ENCODE assay signal across 18 cellular contexts in the genomic region with DNA sequence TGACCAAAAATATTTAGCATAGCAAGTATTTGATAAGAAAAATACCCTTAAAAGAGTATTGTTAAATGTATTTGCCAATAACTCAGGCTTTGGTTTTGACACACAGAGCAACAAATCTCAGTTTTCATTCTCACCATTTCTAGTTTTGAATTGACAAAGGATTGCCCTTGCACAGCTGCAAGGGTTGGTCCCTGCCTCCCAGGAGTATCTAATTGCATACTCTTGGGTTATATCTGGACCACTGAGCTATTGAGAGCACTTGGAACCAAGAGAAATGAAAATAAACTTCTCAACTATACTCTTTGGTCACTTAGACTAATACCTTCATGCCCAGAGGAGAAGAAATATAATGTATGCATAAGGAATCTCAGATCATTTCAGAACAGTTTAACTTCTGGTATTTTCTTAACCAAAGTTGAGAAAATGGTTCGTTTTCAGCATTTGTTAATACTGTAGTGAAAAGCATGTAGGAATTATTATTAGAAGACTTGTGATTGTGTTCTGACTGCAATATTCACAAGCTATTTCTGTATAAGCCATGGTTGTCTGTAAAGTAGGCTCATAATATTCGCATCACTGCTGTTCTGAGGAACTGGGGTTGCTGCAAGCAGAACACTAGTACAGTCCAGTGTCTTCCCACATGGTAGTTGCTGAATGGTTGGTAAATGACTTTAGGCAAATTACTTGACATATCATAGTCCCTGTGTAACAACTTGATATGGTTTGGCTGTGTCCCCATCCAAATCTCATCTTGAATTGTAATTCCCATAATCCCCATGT. TPM values are rescaled to one million over a fixed set of nuclear protein-coding genes. Genes with fewer than 3 reads are reported as not detected.
DNase-seq lines count a peak whose midpoint lies in the region; ATAC-seq, FAIRE-seq and TF ChIP-seq lines count a peak whose summit lies in the region.
"Had no signal": no experiment of that assay in that cellular context is flagged by ENCODE, and none has a peak within 500 bp of the region (broad histone marks: within the 10 kb centered on the region; RNA-seq: fewer than 3 reads in every experiment).

No MANE protein-coding gene starts in this region.

- DNase-seq in DMS79 treated with DMSO at 0.1 percent for 48 hours (lab: John Stamatoyannopoulos, UW) (peak; percentile 79), K562 (ENCODE audit: extremely low read depth in 1 of 4, low spot score in 3 of 4) (no peak), RCC 7860 (ENCODE audit: low spot score) (no peak), HK-2 (ENCODE audit: unreplicated experiment) (no peak)
- DNase-seq: activated CD4-positive, alpha-beta T cell treated with anti-CD3 and anti-CD28 coated beads, Interleukin-2, amount 10 ng/mL, durations not matched to agents 24 days and 14 days; DND-41; H7; hippocampal formation; left colon; naive B cell; NCI-H524; retina; stimulated activated CD4-positive, alpha-beta T cell treated with anti-CD3 and anti-CD28 coated beads, Interleukin-2, amount 100 ng/mL, for 48 hours had no signal

- no peaks in the 10 kb centered on the region for H3K9me3 ChIP-seq in K562 (replicated peaks; ENCODE audit: control insufficient read depth, insufficient read depth, low read depth, low read length)
- H3K9me3 ChIP-seq: esophagus muscularis mucosa had no signal

- no peaks in the 10 kb centered on the region for H3K9me1 ChIP-seq in K562 (ENCODE audit: control insufficient read depth, insufficient read depth, low read length)

- ATAC-seq in GM18907 (IDR thresholded peaks at IDR 0.05; ENCODE audit: unreplicated experiment) (peak; percentile 51), HG02884 (IDR thresholded peaks at IDR 0.05; ENCODE audit: unreplicated experiment) (peak; percentile 54), K562 (peak; percentile 23; the same call in 1 of the 3 replicates), HG02678 (IDR thresholded peaks at IDR 0.05; ENCODE audit: unreplicated experiment) (no peak), HG03457 (IDR thresholded peaks at IDR 0.05; ENCODE audit: unreplicated experiment) (no peak)
- ATAC-seq: left colon had no signal

- no peak for TF ChIP-seq POLR2A in K562 (conservative IDR thresholded peaks at IDR 0.05)

- 66% methylated on average over 2 of the region's 2 CpGs for WGBS in K562 (ENCODE audit: insufficient coverage, low coverage, missing lambda C conversion rate)

- H3K4me3 ChIP-seq in K562, result no peak overlapping the region
- H3K4me3 ChIP-seq: esophagus muscularis mucosa had no signal

- no peak overlapping the region for H3K4me2 ChIP-seq in K562 (ENCODE audit: insufficient read depth, low read length)

- no peaks in the 10 kb centered on the region for H3K27me3 ChIP-seq in K562 (ENCODE audit: control insufficient read depth in 2 of 2, insufficient read depth in 2 of 2, low read length in 2 of 2)
- H3K27me3 ChIP-seq: esophagus muscularis mucosa had no signal

- in situ Hi-C loops in K562 (cut with MboI), result no loop called here

- FAIRE-seq in K562 (lab: Jason Lieb, UNC) (no peak), RCC 7860 (lab: Jason Lieb, UNC) (no peak)

- CTCF ChIA-PET in K562 (lab: Yijun Ruan, JAX; ENCODE audit: low intra/inter-chr PET ratio), result no interaction called here

- no peak for TF ChIP-seq EP300 in K562 (IDR thresholded peaks at IDR 0.05; ENCODE audit: low read length)

- no peak overlapping the region for H3K27ac ChIP-seq in K562 (ENCODE audit: extremely low read depth, low read depth, low read length)
- H3K27ac ChIP-seq: esophagus muscularis mucosa had no signal

- POLR2A ChIA-PET in K562 (lab: Yijun Ruan, JAX), result interaction anchor here (1.2 to 1.3 kb wide), 2 partner anchors 8 to 19 kb away, joined by 3 to 5 read pairs; partner anchors contain the start of genes C2CD3 and PPME1

- H3K36me3 ChIP-seq in K562 (ENCODE audit: control insufficient read depth, insufficient read depth, low read length), result peaks cover 57% of the 10 kb centered on the region

- H3K79me2 ChIP-seq in K562 (ENCODE audit: control insufficient read depth, insufficient read depth, low read length), result no peaks in the 10 kb centered on the region

- peaks cover 0 to 5% of the 10 kb centered on the region in 2 experiments; a peak in 2 of 5 replicates for H3K4me1 ChIP-seq in K562 (replicated peaks in 1 of 2; ENCODE audit: control insufficient read depth in 2 of 2, insufficient read depth in 2 of 2, low read length in 2 of 2)
- H3K4me1 ChIP-seq: esophagus muscularis mucosa had no signal

- H3K9ac ChIP-seq in K562 (ENCODE audit: insufficient read depth in 1 of 2, low read depth in 2 of 2, low read length in 2 of 2), result no peak overlapping the region

- no peak for TF ChIP-seq CTCF in K562 (IDR thresholded peaks at IDR 0.05 in 2 of 3, conservative IDR thresholded peaks at IDR 0.05 in 1 of 3; ENCODE audit: insufficient read depth in 2 of 3, low read depth in 1 of 3, low read length in 3 of 3)

- intact Hi-C loops in K562 (cut with micrococcal nuclease), result no loop called here

- no TSS peak for BruUV-seq in K562 (replicated peaks; lab: Mats Ljungman, UMichigan)

- H2AFZ ChIP-seq in K562 (ENCODE audit: low read depth, low read length), result no peak overlapping the region

- H4K20me1 ChIP-seq in K562 (replicated peaks; ENCODE audit: control insufficient read depth, insufficient read depth, low read length), result no peaks in the 10 kb centered on the region

- no peak for TF ChIP-seq RAD21 in K562 (CRISPR knock-in tag; conservative IDR thresholded peaks at IDR 0.05 in 1 of 2, IDR thresholded peaks at IDR 0.05 in 1 of 2)

TF ChIP-seq in K562, 482 proteins besides CTCF, POLR2A, EP300 and RAD21 (continues in another document):
- TF ChIP-seq ILF3 (IDR thresholded peaks at IDR 0.05; ENCODE audit: borderline replicate concordance) (no peak), FOS (IDR thresholded peaks at IDR 0.05; ENCODE audit: extremely low read depth, insufficient read length) (no peak), SMC3 (conservative IDR thresholded peaks at IDR 0.05; ENCODE audit: insufficient read depth, low read depth, low read length) (no peak)

RNA-seq across cellular contexts. Expression of gene C2CD3, which starts 7.9 kb away (rescaled TPM):
- total RNA-seq in K562 (2011; cell fraction: chromatin; rRNA removed; ENCODE audit: low replicate concordance), result 48.0 and 104 TPM in 2 replicates
- 16.0 and 24.7 TPM in 2 replicates for total RNA-seq in K562 (2011; cell fraction: nucleolus; rRNA removed)
- 30.5 and 41.8 TPM in 2 replicates for total RNA-seq in K562 (2011; cell fraction: nucleoplasm; rRNA removed)
- total RNA-seq in K562 (2014; rRNA removed), result 10.9 and 13.9 TPM in 2 replicates
- 11.1 and 13.0 TPM in 2 replicates for total RNA-seq in K562 (2014; rRNA removed; fragmentation: Illumina TruSeq; extraction: Trizol)
- total RNA-seq in K562 (2015; rRNA removed; fragmentation: Illumina TruSeq; extraction: Trizol), result 14.5 and 15.8 TPM in 2 replicates
- total RNA-seq in K562 (2021), result 17.6 and 18.5 TPM in 2 replicates
- polyA plus RNA-seq in K562 (2011; rRNA removed), result 15.2 and 15.8 TPM in 2 replicates
- 8.2 and 13.7 TPM in 2 replicates for polyA plus RNA-seq in K562 (2011; cell fraction: cytosol; rRNA removed)
- polyA plus RNA-seq in K562 (2011; cell fraction: nucleus; rRNA removed), result 14.6 and 33.1 TPM in 2 replicates
- polyA plus RNA-seq in K562 (2012), result 12.5 TPM in 2 replicates
- polyA plus RNA-seq in K562 (2014; fragmentation: Illumina TruSeq; extraction: Trizol), result 18.7 and 20.2 TPM in 2 replicates
- 1 to 10 TPM; 4.4 to 5.1 TPM for polyA plus RNA-seq in K562 (2014; fragmentation: Nextera tagmentation; extraction: Ambion mirVana)
- polyA plus RNA-seq in K562 (2014; rRNA removed), result 15.4 and 15.8 TPM in 2 replicates
- 33.0 and 34.9 TPM in 2 replicates for polyA minus RNA-seq in K562 (2011; rRNA and poly(A)+ RNA removed)
- polyA minus RNA-seq in K562 (2011; cell fraction: cytosol; rRNA and poly(A)+ RNA removed), result 12.7 and 14.6 TPM in 2 replicates
- 26.7 and 29.8 TPM in 2 replicates for polyA minus RNA-seq in K562 (2011; cell fraction: nucleus; rRNA and poly(A)+ RNA removed)

RNA-seq across cellular contexts. Expression of gene PPME1, which starts 8.2 kb away (rescaled TPM):
- total RNA-seq in K562 (2011; cell fraction: chromatin; rRNA removed; ENCODE audit: low replicate concordance), result 76.3 and 104 TPM in 2 replicates
- 63.9 and 70.7 TPM in 2 replicates for total RNA-seq in K562 (2011; cell fraction: nucleolus; rRNA removed)
- total RNA-seq in K562 (2011; cell fraction: nucleoplasm; rRNA removed), result 77.6 and 103 TPM in 2 replicates
- total RNA-seq in K562 (2014; rRNA removed) (37.6 and 59.6 TPM in 2 replicates), K562 (2014; rRNA removed; fragmentation: Illumina TruSeq; extraction: Trizol) (30.1 and 33.4 TPM in 2 replicates), K562 (2015; rRNA removed; fragmentation: Illumina TruSeq; extraction: Trizol) (42.3 and 45.7 TPM in 2 replicates), K562 (2021) (65.8 and 69.4 TPM in 2 replicates)
- polyA plus RNA-seq in K562 (2011; rRNA removed) (52.5 and 89.2 TPM in 2 replicates), K562 (2014; fragmentation: Illumina TruSeq; extraction: Trizol) (75.8 and 81.7 TPM in 2 replicates), K562 (2014; fragmentation: Nextera tagmentation; extraction: Ambion mirVana) (10 to 100 TPM in 1 of 2 experiments, 1 to 10 TPM in 1; 9.8 to 24.1 TPM), K562 (2014; rRNA removed) (33.1 and 48.4 TPM in 2 replicates)
- 96.5 and 108 TPM in 2 replicates for polyA plus RNA-seq in K562 (2011; cell fraction: cytosol; rRNA removed)
- 101 and 105 TPM in 2 replicates for polyA plus RNA-seq in K562 (2011; cell fraction: nucleus; rRNA removed)
- 47.4 and 51.6 TPM in 2 replicates for polyA plus RNA-seq in K562 (2012)
- 52.9 and 57.0 TPM in 2 replicates for polyA minus RNA-seq in K562 (2011; rRNA and poly(A)+ RNA removed)
- polyA minus RNA-seq in K562 (2011; cell fraction: cytosol; rRNA and poly(A)+ RNA removed), result 66.0 and 73.1 TPM in 2 replicates
- polyA minus RNA-seq in K562 (2011; cell fraction: nucleus; rRNA and poly(A)+ RNA removed), result 90.7 and 144 TPM in 2 replicates

Comparison
In these comparisons a context has a peak if more than half of its experiments do, and no peak if none do; other contexts are left out.
1. ATAC-seq: peak in GM18907 (single experiment), HG02884 (single experiment) and K562 (single experiment); none in HG02678 (single experiment) and HG03457 (single experiment).